Comparison of ENCODE assay signal across 1 cellular context in genomic region chr19:19335408-19336158, GRCh38.
TF ChIP-seq lines count a peak whose summit lies in the region.

No MANE protein-coding gene starts in this region.

TF ChIP-seq in H1, 55 proteins besides CTCF, POLR2A, EP300 and RAD21:
- no peak for TF ChIP-seq FOSL1 (IDR thresholded peaks at IDR 0.05; ENCODE audit: insufficient read depth, low read depth, low read length)
- no peak for TF ChIP-seq CHD1 (IDR thresholded peaks at IDR 0.05; ENCODE audit: low read depth, low read length)
- no peak for TF ChIP-seq CREB1 (IDR thresholded peaks at IDR 0.05)
- no peak for TF ChIP-seq ATF3 (IDR thresholded peaks at IDR 0.05; ENCODE audit: insufficient read depth, low read depth, low read length)
- no peak for TF ChIP-seq POLR2AphosphoS5 (IDR thresholded peaks at IDR 0.05; ENCODE audit: low read depth, low read length)
- no peak for TF ChIP-seq EGR1 (IDR thresholded peaks at IDR 0.05; ENCODE audit: borderline replicate concordance, low read depth, low read length)
- TF ChIP-seq TCF12 (IDR thresholded peaks at IDR 0.05; ENCODE audit: low read depth, low read length) = no peak
- TF ChIP-seq CEBPB (IDR thresholded peaks at IDR 0.05; ENCODE audit: low read depth, low read length) = no peak
- TF ChIP-seq SAP30 (IDR thresholded peaks at IDR 0.05; ENCODE audit: insufficient read depth, insufficient replicate concordance, low read length) = no peak
- no peak for TF ChIP-seq SIX5 (IDR thresholded peaks at IDR 0.05; ENCODE audit: low read depth, low read length)
- TF ChIP-seq NRF1 (IDR thresholded peaks at IDR 0.05; ENCODE audit: low read depth, low read length) = no peak
- no peak for TF ChIP-seq GTF2F1 (IDR thresholded peaks at IDR 0.05; ENCODE audit: borderline replicate concordance, low read depth, low read length)
- TF ChIP-seq HDAC2 (IDR thresholded peaks at IDR 0.05; ENCODE audit: borderline replicate concordance in 1 of 2, low read depth in 2 of 2, low read length in 2 of 2) = no peak
- TF ChIP-seq TBP (IDR thresholded peaks at IDR 0.05; ENCODE audit: low read depth, low read length) = no peak
- TF ChIP-seq SIN3A (conservative IDR thresholded peaks at IDR 0.05 in 1 of 2, IDR thresholded peaks at IDR 0.05 in 1 of 2; ENCODE audit: low read depth in 1 of 2, low read length in 2 of 2) = no peak
- no peak for TF ChIP-seq TEAD4 (IDR thresholded peaks at IDR 0.05; ENCODE audit: low read depth, low read length)
- TF ChIP-seq USF2 (IDR thresholded peaks at IDR 0.05; ENCODE audit: low read length) = no peak
- TF ChIP-seq RXRA (IDR thresholded peaks at IDR 0.05; ENCODE audit: insufficient read depth, low read depth, low read length) = no peak
- TF ChIP-seq GABPA (IDR thresholded peaks at IDR 0.05; ENCODE audit: borderline replicate concordance, insufficient read depth, low read length) = no peak
- no peak for TF ChIP-seq SP2 (IDR thresholded peaks at IDR 0.05; ENCODE audit: low read length)
